Comparison of ENCODE assay signal across 11 cellular contexts in the genomic region with DNA sequence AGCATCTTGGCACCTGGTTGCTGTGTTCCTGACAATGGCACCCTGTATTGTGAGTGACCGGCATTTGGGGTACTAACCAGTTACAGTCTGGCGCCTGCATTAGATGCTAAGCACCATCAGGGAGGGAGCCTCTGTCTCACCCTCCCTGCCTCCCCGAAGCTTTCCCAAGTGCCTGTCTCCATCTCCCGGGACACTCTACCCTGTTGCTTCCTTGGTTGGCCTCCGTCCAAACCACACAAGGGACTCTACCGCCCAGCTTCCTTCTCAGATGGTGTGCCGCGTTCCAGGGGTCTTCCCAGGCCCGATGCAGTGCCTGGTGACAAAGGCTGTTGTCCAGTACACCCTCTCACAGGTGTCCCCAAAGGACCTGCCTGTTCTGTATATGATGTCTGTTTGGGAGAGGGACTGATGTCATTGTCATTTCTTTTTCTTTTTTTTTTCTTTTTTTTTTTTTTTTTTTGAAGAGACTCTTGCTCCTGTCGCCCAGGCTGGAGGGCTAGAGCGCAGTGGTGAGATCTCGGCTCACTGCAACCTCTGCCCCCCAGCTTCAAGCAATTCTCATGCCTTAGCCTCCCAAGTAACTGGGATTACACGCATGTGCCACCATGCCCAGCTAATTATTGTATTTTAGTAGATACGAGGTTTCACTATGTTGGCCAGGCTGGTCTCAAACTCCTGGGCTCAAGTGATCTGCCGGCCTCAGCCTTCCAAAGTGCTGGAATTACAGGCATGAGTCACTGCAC. TPM values are rescaled to one million over a fixed set of nuclear protein-coding genes. Genes with fewer than 3 reads are reported as not detected.
DNase-seq lines count a peak whose midpoint lies in the region; TF ChIP-seq lines count a peak whose summit lies in the region.
"Had no signal": no experiment of that assay in that cellular context is flagged by ENCODE, and none has a peak within 500 bp of the region (broad histone marks: within the 10 kb centered on the region; RNA-seq: fewer than 3 reads in every experiment).

No MANE protein-coding gene starts in this region.

- H3K9me3 ChIP-seq in SK-N-SH (no peaks in the 10 kb centered on the region), fibroblast of lung (ENCODE audit: control insufficient read depth, insufficient read depth, low read depth, low read length) (no peaks in the 10 kb centered on the region), skeletal muscle tissue (ENCODE audit: control insufficient read depth in 3 of 3, low read length in 3 of 3) (no peaks in the 10 kb centered on the region)

- H3K4me2 ChIP-seq in SK-N-SH = no peak overlapping the region
- H3K4me2 ChIP-seq in fibroblast of lung (ENCODE audit: extremely low read depth, insufficient read depth, low read length) = no peak overlapping the region

- CTCF ChIA-PET in SK-N-SH (lab: Yijun Ruan, JAX) = interaction anchor here (1.8 kb wide), 1 partner anchor 268 kb away, joined by 5 read pairs; no protein-coding TSS in a partner anchor

- no peak for TF ChIP-seq CTCF in SK-N-SH (IDR thresholded peaks at IDR 0.05)
- no peak for TF ChIP-seq CTCF in fibroblast of lung (conservative IDR thresholded peaks at IDR 0.05 in 1 of 2, IDR thresholded peaks at IDR 0.05 in 1 of 2; ENCODE audit: low read depth in 1 of 2, low read length in 2 of 2)

- no peak for TF ChIP-seq RAD21 in SK-N-SH (IDR thresholded peaks at IDR 0.05; ENCODE audit: low read length)

- POLR2A ChIA-PET in SK-N-SH (lab: Yijun Ruan, JAX) = no interaction called here

- DNase-seq in DMS 273 (lab: John Stamatoyannopoulos, UW; ENCODE audit: unreplicated experiment) (peak; percentile 73), DMS 273 treated with DMSO at 0.1 percent for 48 hours (lab: John Stamatoyannopoulos, UW) (no peak), SK-N-SH (no peak), fibroblast of lung (ENCODE audit: low read depth in 2 of 2) (peak; percentile 29 to 51), NCI-H1694 treated with DMSO at 0.1 percent for 48 hours (lab: John Stamatoyannopoulos, UW) (no peak), Kasumi-1 (lab: John Stamatoyannopoulos, UW) (no peak)
- DNase-seq in activated CD8-positive, alpha-beta memory T cell treated with anti-CD3 and anti-CD28 coated beads, Interleukin-2, amount 50 U/mL, for 4 hours = no peak
- DNase-seq: NCI-H1417 had no signal

- H2AFZ ChIP-seq in SK-N-SH (ENCODE audit: low read depth) = no peak overlapping the region
- H2AFZ ChIP-seq in fibroblast of lung (ENCODE audit: low read length) = no peak overlapping the region

- H3K9me2 ChIP-seq in SK-N-SH = no peaks in the 10 kb centered on the region

- H3K27ac ChIP-seq in SK-N-SH (ENCODE audit: low read depth in 2 of 2, low read length in 1 of 2) (no peak overlapping the region), fibroblast of lung (ENCODE audit: insufficient read depth, low read length) (no peak overlapping the region), skeletal muscle tissue (ENCODE audit: low read depth, low read length) (peak overlapping the region; percentile 93)
- H3K27ac ChIP-seq: 22Rv1, VCaP had no signal

- H3F3A ChIP-seq in SK-N-SH (replicated peaks; ENCODE audit: insufficient read depth) = peaks cover 4% of the 10 kb centered on the region

- peaks cover 6% of the 10 kb centered on the region for H3K79me2 ChIP-seq in SK-N-SH (ENCODE audit: insufficient read depth)
- H3K79me2 ChIP-seq in fibroblast of lung (ENCODE audit: control insufficient read depth, insufficient read depth, low read length) = peaks cover 7% of the 10 kb centered on the region

- H3K4me3 ChIP-seq in SK-N-SH (ENCODE audit: low read depth in 2 of 2, low read length in 1 of 2) (no peak overlapping the region), fibroblast of lung (replicated peaks in 1 of 4; ENCODE audit: control extremely low read depth in 1 of 4, insufficient read depth in 1 of 4, low read depth in 3 of 4, low read length in 4 of 4) (no peak overlapping the region), skeletal muscle tissue (ENCODE audit: low read length in 3 of 3) (peak overlapping the region in 1 of 3 donors; percentile 29)

- TF ChIP-seq EP300 in SK-N-SH (IDR thresholded peaks at IDR 0.05; ENCODE audit: borderline replicate concordance in 1 of 2, low read depth in 1 of 2, low read length in 1 of 2) = no peak

- H3K4me1 ChIP-seq in SK-N-SH (ENCODE audit: control insufficient read depth in 1 of 2, insufficient read depth in 2 of 2, low read depth in 1 of 2, low read length in 1 of 2) = peaks cover 0 to 8% of the 10 kb centered on the region in 2 experiments; a peak in 1 of 4 replicates
- H3K4me1 ChIP-seq in fibroblast of lung (ENCODE audit: control insufficient read depth, extremely low read depth, insufficient read depth, low read length) = peaks cover 26% of the 10 kb centered on the region
- peaks cover 95 to 100% (median 100%) of the 10 kb centered on the region in 3 donors for H3K4me1 ChIP-seq in skeletal muscle tissue (ENCODE audit: control insufficient read depth in 3 of 3, insufficient read depth in 3 of 3, low read length in 3 of 3)

- H3K36me3 ChIP-seq in SK-N-SH (replicated peaks in 1 of 2; ENCODE audit: control insufficient read depth in 1 of 2, insufficient read depth in 2 of 2, low read length in 1 of 2) = peaks cover 3 to 40% of the 10 kb centered on the region in 2 experiments
- peaks cover 17% of the 10 kb centered on the region for H3K36me3 ChIP-seq in fibroblast of lung (ENCODE audit: control insufficient read depth, insufficient read depth, low read length)
- H3K36me3 ChIP-seq in skeletal muscle tissue (ENCODE audit: control insufficient read depth in 3 of 3, insufficient read depth in 3 of 3, low read length in 3 of 3) = peaks cover 15 to 29% (median 26%) of the 10 kb centered on the region in 3 donors

- H4K20me1 ChIP-seq in SK-N-SH (ENCODE audit: insufficient read depth) = peaks cover 57% of the 10 kb centered on the region
- no peaks in the 10 kb centered on the region for H4K20me1 ChIP-seq in fibroblast of lung (ENCODE audit: control insufficient read depth, extremely low read depth, insufficient read depth, low read length)

- H3K27me3 ChIP-seq in SK-N-SH (ENCODE audit: insufficient read depth) (no peaks in the 10 kb centered on the region), fibroblast of lung (ENCODE audit: control insufficient read depth, insufficient read depth, low read length) (no peaks in the 10 kb centered on the region), skeletal muscle tissue (ENCODE audit: control insufficient read depth in 3 of 3, insufficient read depth in 3 of 3, low read length in 3 of 3) (no peaks in the 10 kb centered on the region)

- H3K9ac ChIP-seq in SK-N-SH = no peak overlapping the region
- H3K9ac ChIP-seq in fibroblast of lung (ENCODE audit: insufficient read depth, low read length) = no peak overlapping the region
- peak overlapping the region in 2 of 3 donors; percentile 12 to 92 for H3K9ac ChIP-seq in skeletal muscle tissue (ENCODE audit: low read depth in 1 of 3, low read length in 3 of 3)

- WGBS in SK-N-SH (ENCODE audit: low lambda C conversion rate) = 65% methylated on average over 15 of the region's 15 CpGs

TF ChIP-seq in SK-N-SH, 30 proteins besides CTCF, POLR2A, EP300 and RAD21:
- TF ChIP-seq ELF1 (IDR thresholded peaks at IDR 0.05) (no peak), FOXJ3 (CRISPR knock-in tag; IDR thresholded peaks at IDR 0.05) (no peak), CHD2 (IDR thresholded peaks at IDR 0.05; ENCODE audit: low read length, partially characterized antibody) (no peak), SIN3A (IDR thresholded peaks at IDR 0.05; ENCODE audit: borderline replicate concordance, low read depth, low read length) (no peak), NFIC (IDR thresholded peaks at IDR 0.05; ENCODE audit: borderline replicate concordance) (peak; percentile 47; the same call in 1 of the 2 replicates), SMC3 (IDR thresholded peaks at IDR 0.05; ENCODE audit: low read depth, low read length) (no peak), RFX5 (IDR thresholded peaks at IDR 0.05; ENCODE audit: low read length) (no peak)

RNA-seq across cellular contexts. Expression of a gene that starts 6.7 kb away (rescaled TPM):
- polyA plus RNA-seq in SK-N-SH (2012; rRNA removed) (15.4 and 15.8 TPM in 2 replicates), fibroblast of lung (17.5 and 19.8 TPM in 2 replicates)
- polyA plus RNA-seq in SK-N-SH (2012; cell fraction: cytosol; rRNA removed) = 12.8 and 15.4 TPM in 2 replicates
- 7.2 and 10.5 TPM in 2 replicates for polyA plus RNA-seq in SK-N-SH (2012; cell fraction: nucleus; rRNA removed)
- total RNA-seq in fibroblast of lung (19.3 and 24.9 TPM in 2 replicates), skeletal muscle tissue (14.6 TPM)
- 14.9 and 19.2 TPM in 2 replicates for polyA plus RNA-seq in fibroblast of lung (2012)
- polyA minus RNA-seq in fibroblast of lung (ENCODE audit: low replicate concordance) = 10.9 and 16.5 TPM in 2 replicates

Comparison
In these comparisons a context has a peak if more than half of its experiments do, and no peak if none do; other contexts are left out.
1. DNase-seq: peak in DMS 273 (single experiment) and fibroblast of lung (2 of 2); none in DMS 273 treated with DMSO at 0.1 percent for 48 hours (single experiment), SK-N-SH (single experiment), NCI-H1694 treated with DMSO at 0.1 percent for 48 hours (single experiment), activated CD8-positive, alpha-beta memory T cell treated with anti-CD3 and anti-CD28 coated beads, Interleukin-2, amount 50 U/mL, for 4 hours (single experiment) and Kasumi-1 (0 of 2).
2. H3K9ac ChIP-seq: peak in skeletal muscle tissue (2 of 3); none in SK-N-SH (single experiment) and fibroblast of lung (single experiment).